Comparison of ENCODE assay signal across 8 cellular contexts in genomic region chr1:198318092-198318491, GRCh38.
DNase-seq lines count a peak whose midpoint lies in the region; ATAC-seq and TF ChIP-seq lines count a peak whose summit lies in the region.

No MANE protein-coding gene starts in this region.

- POLR2A ChIA-PET in WTC11 (lab: Charles Lee) = no interaction called here

- peaks cover 48% of the 10 kb centered on the region for H3K4me1 Mint-ChIP-seq in WTC11

- no peak overlapping the region for H3K4me3 Mint-ChIP-seq in WTC11

- ATAC-seq in GM18511 (IDR thresholded peaks at IDR 0.05; ENCODE audit: unreplicated experiment) = peak; percentile 89
- ATAC-seq in GM21360 (IDR thresholded peaks at IDR 0.05; ENCODE audit: unreplicated experiment) = peak; percentile 73
- ATAC-seq in HG03060 (IDR thresholded peaks at IDR 0.05; ENCODE audit: low read depth, unreplicated experiment) = peak; percentile 76
- ATAC-seq in WTC11 = peak; percentile 69

- CTCF ChIA-PET in WTC11 (lab: Charles Lee) = no interaction called here

- H3K9me3 Mint-ChIP-seq in WTC11 = no peaks in the 10 kb centered on the region

- no peak for DNase-seq in WTC11 (ENCODE audit: low spot score)
- no peak for DNase-seq in NCI-H2196 (lab: John Stamatoyannopoulos, UW; ENCODE audit: unreplicated experiment)
- no peak for DNase-seq in NCI-H748 treated with DMSO at 0.1 percent for 48 hours (lab: John Stamatoyannopoulos, UW)
- DNase-seq in HT-29 (ENCODE audit: low spot score) = no peak
- no peak for DNase-seq in NCI-H1092 (lab: John Stamatoyannopoulos, UW)

- no peak for TF ChIP-seq CTCF in WTC11 (IDR thresholded peaks at IDR 0.05)

- H3K27me3 Mint-ChIP-seq in WTC11 (ENCODE audit: low read depth) = peaks cover 41% of the 10 kb centered on the region

- no peak overlapping the region for H3K27ac Mint-ChIP-seq in WTC11

- H3K36me3 Mint-ChIP-seq in WTC11 = peaks cover 9% of the 10 kb centered on the region

TF ChIP-seq in WTC11, 78 proteins besides CTCF, POLR2A, EP300 and RAD21:
- TF ChIP-seq ATF3 (CRISPR knock-in tag; conservative IDR thresholded peaks at IDR 0.05) (no peak), KAT7 (CRISPR knock-in tag; IDR thresholded peaks at IDR 0.05; ENCODE audit: borderline replicate concordance) (no peak), USF2 (CRISPR knock-in tag; IDR thresholded peaks at IDR 0.05) (no peak), ZNF121 (CRISPR knock-in tag; IDR thresholded peaks at IDR 0.05) (no peak), NFATC4 (CRISPR knock-in tag; IDR thresholded peaks at IDR 0.05) (no peak), FOXK1 (CRISPR knock-in tag; IDR thresholded peaks at IDR 0.05) (no peak), FOXP1 (CRISPR knock-in tag; IDR thresholded peaks at IDR 0.05; ENCODE audit: borderline replicate concordance) (no peak), ZNF138 (CRISPR knock-in tag; conservative IDR thresholded peaks at IDR 0.05) (no peak), ZNF423 (CRISPR knock-in tag; IDR thresholded peaks at IDR 0.05) (no peak), JAZF1 (CRISPR knock-in tag; IDR thresholded peaks at IDR 0.05) (no peak), ZNF425 (CRISPR knock-in tag; conservative IDR thresholded peaks at IDR 0.05) (no peak)
- TF ChIP-seq, protein P1, sequence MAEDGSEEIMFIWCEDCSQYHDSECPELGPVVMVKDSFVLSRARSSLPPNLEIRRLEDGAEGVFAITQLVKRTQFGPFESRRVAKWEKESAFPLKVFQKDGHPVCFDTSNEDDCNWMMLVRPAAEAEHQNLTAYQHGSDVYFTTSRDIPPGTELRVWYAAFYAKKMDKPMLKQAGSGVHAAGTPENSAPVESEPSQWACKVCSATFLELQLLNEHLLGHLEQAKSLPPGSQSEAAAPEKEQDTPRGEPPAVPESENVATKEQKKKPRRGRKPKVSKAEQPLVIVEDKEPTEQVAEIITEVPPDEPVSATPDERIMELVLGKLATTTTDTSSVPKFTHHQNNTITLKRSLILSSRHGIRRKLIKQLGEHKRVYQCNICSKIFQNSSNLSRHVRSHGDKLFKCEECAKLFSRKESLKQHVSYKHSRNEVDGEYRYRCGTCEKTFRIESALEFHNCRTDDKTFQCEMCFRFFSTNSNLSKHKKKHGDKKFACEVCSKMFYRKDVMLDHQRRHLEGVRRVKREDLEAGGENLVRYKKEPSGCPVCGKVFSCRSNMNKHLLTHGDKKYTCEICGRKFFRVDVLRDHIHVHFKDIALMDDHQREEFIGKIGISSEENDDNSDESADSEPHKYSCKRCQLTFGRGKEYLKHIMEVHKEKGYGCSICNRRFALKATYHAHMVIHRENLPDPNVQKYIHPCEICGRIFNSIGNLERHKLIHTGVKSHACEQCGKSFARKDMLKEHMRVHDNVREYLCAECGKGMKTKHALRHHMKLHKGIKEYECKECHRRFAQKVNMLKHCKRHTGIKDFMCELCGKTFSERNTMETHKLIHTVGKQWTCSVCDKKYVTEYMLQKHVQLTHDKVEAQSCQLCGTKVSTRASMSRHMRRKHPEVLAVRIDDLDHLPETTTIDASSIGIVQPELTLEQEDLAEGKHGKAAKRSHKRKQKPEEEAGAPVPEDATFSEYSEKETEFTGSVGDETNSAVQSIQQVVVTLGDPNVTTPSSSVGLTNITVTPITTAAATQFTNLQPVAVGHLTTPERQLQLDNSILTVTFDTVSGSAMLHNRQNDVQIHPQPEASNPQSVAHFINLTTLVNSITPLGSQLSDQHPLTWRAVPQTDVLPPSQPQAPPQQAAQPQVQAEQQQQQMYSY (CRISPR knock-in tag; IDR thresholded peaks at IDR 0.05) = no peak
